ENCODE assay signal across 1 cellular context in the genomic region with DNA sequence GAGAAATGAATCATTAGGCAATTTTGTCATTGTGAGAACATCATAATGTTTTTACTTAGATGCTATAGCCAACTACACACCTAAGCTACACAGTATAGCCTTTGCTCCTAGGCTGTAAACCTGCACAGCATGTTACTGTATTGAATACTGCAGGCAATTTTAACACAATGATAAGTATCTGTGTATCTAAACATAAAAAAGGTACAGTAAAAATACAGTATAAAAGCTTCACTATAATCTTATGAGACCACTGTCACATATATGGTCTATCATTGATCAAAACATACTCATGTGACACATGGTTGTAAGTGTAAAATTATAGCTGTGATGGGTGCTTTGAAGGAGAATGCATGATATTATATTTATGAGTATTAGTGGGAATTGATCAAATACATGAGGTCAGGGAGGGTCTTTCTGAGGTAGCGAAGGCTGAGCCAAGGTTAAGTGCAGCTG.
TF ChIP-seq lines count a peak whose summit lies in the region.

No MANE protein-coding gene starts in this region.

TF ChIP-seq in HepG2, 621 proteins besides CTCF, POLR2A, EP300 and RAD21:
- TF ChIP-seq ZNF510 (CRISPR knock-in tag; IDR thresholded peaks at IDR 0.05; ENCODE audit: low read depth): no peak
- TF ChIP-seq, protein P1, sequence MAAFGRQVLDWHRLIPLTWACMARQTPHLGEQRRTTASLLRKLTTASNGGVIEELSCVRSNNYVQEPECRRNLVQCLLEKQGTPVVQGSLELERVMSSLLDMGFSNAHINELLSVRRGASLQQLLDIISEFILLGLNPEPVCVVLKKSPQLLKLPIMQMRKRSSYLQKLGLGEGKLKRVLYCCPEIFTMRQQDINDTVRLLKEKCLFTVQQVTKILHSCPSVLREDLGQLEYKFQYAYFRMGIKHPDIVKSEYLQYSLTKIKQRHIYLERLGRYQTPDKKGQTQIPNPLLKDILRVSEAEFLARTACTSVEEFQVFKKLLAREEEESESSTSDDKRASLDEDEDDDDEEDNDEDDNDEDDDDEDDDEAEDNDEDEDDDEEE (CRISPR knock-in tag; IDR thresholded peaks at IDR 0.05): no peak
- TF ChIP-seq, protein P2, sequence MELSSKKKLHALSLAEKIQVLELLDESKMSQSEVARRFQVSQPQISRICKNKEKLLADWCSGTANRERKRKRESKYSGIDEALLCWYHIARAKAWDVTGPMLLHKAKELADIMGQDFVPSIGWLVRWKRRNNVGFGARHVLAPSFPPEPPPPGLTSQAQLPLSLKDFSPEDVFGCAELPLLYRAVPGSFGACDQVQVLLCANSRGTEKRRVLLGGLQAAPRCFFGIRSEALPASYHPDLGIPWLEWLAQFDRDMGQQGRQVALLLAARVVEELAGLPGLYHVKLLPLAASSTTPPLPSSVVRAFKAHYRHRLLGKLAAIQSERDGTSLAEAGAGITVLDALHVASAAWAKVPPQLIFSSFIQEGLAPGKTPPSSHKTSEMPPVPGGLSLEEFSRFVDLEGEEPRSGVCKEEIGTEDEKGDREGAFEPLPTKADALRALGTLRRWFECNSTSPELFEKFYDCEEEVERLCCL (CRISPR knock-in tag; IDR thresholded peaks at IDR 0.05; ENCODE audit: borderline replicate concordance): peak; percentile 15; the same call in 1 of the 2 replicates
- no peak for TF ChIP-seq FOXC1 (CRISPR knock-in tag; IDR thresholded peaks at IDR 0.05; ENCODE audit: borderline replicate concordance)
- no peak for TF ChIP-seq KDM5B (CRISPR knock-in tag; IDR thresholded peaks at IDR 0.05; ENCODE audit: borderline replicate concordance)
- TF ChIP-seq, protein P3, sequence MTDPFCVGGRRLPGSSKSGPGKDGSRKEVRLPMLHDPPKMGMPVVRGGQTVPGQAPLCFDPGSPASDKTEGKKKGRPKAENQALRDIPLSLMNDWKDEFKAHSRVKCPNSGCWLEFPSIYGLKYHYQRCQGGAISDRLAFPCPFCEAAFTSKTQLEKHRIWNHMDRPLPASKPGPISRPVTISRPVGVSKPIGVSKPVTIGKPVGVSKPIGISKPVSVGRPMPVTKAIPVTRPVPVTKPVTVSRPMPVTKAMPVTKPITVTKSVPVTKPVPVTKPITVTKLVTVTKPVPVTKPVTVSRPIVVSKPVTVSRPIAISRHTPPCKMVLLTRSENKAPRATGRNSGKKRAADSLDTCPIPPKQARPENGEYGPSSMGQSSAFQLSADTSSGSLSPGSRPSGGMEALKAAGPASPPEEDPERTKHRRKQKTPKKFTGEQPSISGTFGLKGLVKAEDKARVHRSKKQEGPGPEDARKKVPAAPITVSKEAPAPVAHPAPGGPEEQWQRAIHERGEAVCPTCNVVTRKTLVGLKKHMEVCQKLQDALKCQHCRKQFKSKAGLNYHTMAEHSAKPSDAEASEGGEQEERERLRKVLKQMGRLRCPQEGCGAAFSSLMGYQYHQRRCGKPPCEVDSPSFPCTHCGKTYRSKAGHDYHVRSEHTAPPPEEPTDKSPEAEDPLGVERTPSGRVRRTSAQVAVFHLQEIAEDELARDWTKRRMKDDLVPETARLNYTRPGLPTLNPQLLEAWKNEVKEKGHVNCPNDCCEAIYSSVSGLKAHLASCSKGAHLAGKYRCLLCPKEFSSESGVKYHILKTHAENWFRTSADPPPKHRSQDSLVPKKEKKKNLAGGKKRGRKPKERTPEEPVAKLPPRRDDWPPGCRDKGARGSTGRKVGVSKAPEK (CRISPR knock-in tag; IDR thresholded peaks at IDR 0.05; ENCODE audit: borderline replicate concordance): 0 out of 2 replicates have a peak, but pooled peaks have one; percentile 9
- TF ChIP-seq, protein P4, sequence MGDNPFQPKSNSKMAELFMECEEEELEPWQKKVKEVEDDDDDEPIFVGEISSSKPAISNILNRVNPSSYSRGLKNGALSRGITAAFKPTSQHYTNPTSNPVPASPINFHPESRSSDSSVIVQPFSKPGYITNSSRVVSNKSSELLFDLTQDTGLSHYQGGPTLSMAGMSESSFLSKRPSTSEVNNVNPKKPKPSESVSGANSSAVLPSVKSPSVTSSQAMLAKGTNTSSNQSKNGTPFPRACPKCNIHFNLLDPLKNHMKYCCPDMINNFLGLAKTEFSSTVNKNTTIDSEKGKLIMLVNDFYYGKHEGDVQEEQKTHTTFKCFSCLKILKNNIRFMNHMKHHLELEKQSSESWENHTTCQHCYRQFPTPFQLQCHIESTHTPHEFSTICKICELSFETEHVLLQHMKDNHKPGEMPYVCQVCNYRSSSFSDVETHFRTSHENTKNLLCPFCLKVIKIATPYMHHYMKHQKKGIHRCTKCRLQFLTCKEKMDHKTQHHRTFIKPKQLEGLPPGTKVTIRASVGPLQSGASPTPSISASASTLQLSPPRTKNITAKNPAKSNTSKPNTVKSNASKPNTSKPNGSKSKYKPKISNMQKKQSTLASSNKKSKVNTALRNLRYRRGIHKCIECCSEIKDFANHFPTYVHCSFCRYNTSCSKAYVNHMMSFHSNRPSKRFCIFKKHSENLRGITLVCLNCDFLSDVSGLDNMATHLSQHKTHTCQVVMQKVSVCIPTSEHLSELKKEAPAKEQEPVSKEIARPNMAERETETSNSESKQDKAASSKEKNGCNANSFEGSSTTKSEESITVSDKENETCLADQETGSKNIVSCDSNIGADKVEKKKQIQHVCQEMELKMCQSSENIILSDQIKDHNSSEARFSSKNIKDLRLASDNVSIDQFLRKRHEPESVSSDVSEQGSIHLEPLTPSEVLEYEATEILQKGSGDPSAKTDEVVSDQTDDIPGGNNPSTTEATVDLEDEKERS (CRISPR knock-in tag; IDR thresholded peaks at IDR 0.05): 0 out of 2 replicates have a peak, but pooled peaks have one; percentile 25
- TF ChIP-seq IRF2 (CRISPR knock-in tag; IDR thresholded peaks at IDR 0.05): 0 out of 2 replicates have a peak, but pooled peaks have one; percentile 3
- TF ChIP-seq JUNB (CRISPR knock-in tag; IDR thresholded peaks at IDR 0.05; ENCODE audit: borderline replicate concordance): 0 out of 2 replicates have a peak, but pooled peaks have one; percentile 10
- peak; percentile 21; the same call in 1 of the 2 replicates for TF ChIP-seq KAT7 (CRISPR knock-in tag; IDR thresholded peaks at IDR 0.05; ENCODE audit: borderline replicate concordance)
- 0 out of 2 replicates have a peak, but pooled peaks have one; percentile 8 for TF ChIP-seq ZNF614 (CRISPR knock-in tag; IDR thresholded peaks at IDR 0.05; ENCODE audit: borderline replicate concordance)
- TF ChIP-seq CHD4 (IDR thresholded peaks at IDR 0.05; ENCODE audit: borderline replicate concordance, low read length): peak; percentile 93
- TF ChIP-seq ELF4 (CRISPR knock-in tag; IDR thresholded peaks at IDR 0.05; ENCODE audit: borderline replicate concordance): peak; percentile 18; the same call in 1 of the 2 replicates
- TF ChIP-seq, protein P5, sequence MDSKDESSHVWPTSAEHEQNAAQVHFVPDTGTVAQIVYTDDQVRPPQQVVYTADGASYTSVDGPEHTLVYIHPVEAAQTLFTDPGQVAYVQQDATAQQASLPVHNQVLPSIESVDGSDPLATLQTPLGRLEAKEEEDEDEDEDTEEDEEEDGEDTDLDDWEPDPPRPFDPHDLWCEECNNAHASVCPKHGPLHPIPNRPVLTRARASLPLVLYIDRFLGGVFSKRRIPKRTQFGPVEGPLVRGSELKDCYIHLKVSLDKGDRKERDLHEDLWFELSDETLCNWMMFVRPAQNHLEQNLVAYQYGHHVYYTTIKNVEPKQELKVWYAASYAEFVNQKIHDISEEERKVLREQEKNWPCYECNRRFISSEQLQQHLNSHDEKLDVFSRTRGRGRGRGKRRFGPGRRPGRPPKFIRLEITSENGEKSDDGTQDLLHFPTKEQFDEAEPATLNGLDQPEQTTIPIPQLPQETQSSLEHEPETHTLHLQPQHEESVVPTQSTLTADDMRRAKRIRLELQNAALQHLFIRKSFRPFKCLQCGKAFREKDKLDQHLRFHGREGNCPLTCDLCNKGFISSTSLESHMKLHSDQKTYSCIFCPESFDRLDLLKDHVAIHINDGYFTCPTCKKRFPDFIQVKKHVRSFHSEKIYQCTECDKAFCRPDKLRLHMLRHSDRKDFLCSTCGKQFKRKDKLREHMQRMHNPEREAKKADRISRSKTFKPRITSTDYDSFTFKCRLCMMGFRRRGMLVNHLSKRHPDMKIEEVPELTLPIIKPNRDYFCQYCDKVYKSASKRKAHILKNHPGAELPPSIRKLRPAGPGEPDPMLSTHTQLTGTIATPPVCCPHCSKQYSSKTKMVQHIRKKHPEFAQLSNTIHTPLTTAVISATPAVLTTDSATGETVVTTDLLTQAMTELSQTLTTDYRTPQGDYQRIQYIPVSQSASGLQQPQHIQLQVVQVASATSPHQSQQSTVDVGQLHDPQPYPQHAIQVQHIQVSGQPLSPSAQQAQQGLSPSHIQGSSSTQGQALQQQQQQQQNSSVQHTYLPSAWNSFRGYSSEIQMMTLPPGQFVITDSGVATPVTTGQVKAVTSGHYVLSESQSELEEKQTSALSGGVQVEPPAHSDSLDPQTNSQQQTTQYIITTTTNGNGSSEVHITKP (CRISPR knock-in tag; IDR thresholded peaks at IDR 0.05; ENCODE audit: low read depth): no peak
- 0 out of 2 replicates have a peak, but pooled peaks have one; percentile 21 for TF ChIP-seq HOXA9 (CRISPR knock-in tag; IDR thresholded peaks at IDR 0.05; ENCODE audit: borderline replicate concordance)
- 0 out of 2 replicates have a peak, but pooled peaks have one; percentile 23 for TF ChIP-seq CEBPG (CRISPR knock-in tag; IDR thresholded peaks at IDR 0.05)
- no peak for TF ChIP-seq RNF2 (conservative IDR thresholded peaks at IDR 0.05; ENCODE audit: low read depth)
